Comparison of ENCODE assay signal across 26 cellular contexts in the genomic region with DNA sequence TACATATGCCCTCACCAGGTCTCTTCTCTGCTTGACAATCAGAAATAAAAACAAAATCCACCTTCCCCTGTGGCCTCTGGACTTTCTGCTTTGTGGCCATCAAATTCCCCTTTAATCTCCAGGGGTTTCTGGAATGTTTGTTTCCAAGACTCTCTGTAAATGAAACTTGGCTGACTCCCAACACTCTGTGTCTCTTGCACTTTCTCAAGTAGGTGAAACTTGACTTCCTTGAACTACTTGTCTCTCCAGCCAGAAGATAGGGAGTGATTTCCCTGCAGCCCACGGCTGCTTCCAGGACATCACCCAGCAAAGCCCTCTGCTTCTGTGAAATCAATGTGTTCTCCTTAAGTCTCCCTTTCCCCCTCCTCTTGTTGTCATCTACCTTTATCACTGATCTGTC. TPM values are rescaled to one million over a fixed set of nuclear protein-coding genes. Genes with fewer than 3 reads are reported as not detected.
DNase-seq lines count a peak whose midpoint lies in the region; ATAC-seq, FAIRE-seq and TF ChIP-seq lines count a peak whose summit lies in the region.
"Had no signal": no experiment of that assay in that cellular context is flagged by ENCODE, and none has a peak within 500 bp of the region (broad histone marks: within the 10 kb centered on the region; RNA-seq: fewer than 3 reads in every experiment).

No MANE protein-coding gene starts in this region.

- H2AK5ac ChIP-seq in H1 (ENCODE audit: low read depth, low read length), result 0 out of 2 replicates have a peak overlapping the region, but pooled peaks have one; percentile 5

- no peak for TF ChIP-seq RAD21 in H1 (IDR thresholded peaks at IDR 0.05 in 1 of 2, conservative IDR thresholded peaks at IDR 0.05 in 1 of 2; ENCODE audit: low read depth in 2 of 2, low read length in 2 of 2)

- H4K8ac ChIP-seq in H1 (ENCODE audit: extremely low read depth, insufficient read depth, low read length), result no peak overlapping the region

- no peaks in the 10 kb centered on the region for H3F3A ChIP-seq in PC-9 (ENCODE audit: insufficient read depth, low read depth)

- no peaks in the 10 kb centered on the region for H3K23me2 ChIP-seq in H1 (ENCODE audit: low read depth, low read length)

- no peak for TF ChIP-seq POLR2A in H1 (IDR thresholded peaks at IDR 0.05; ENCODE audit: control extremely low read depth in 1 of 2, low read depth in 2 of 2, low read length in 2 of 2)

- no peak overlapping the region for H2BK20ac ChIP-seq in H1 (ENCODE audit: low read length)

- POLR2A ChIA-PET in A673 (lab: Charles Lee; ENCODE audit: low non-redundant PET) (no interaction called here), H1 (lab: Charles Lee; ENCODE audit: partially characterized antibody) (no interaction called here), PC-9 (lab: Charles Lee; ENCODE audit: unreplicated experiment) (no interaction called here)

- peaks cover 29% of the 10 kb centered on the region for H3K4me1 Mint-ChIP-seq in mesothelial cell of epicardium
- H3K4me1 Mint-ChIP-seq: activated B cell treated with CpG ODN at 0.5 μM for 24 hours, memory B cell had no signal

- intact Hi-C loops in A673 (cut with micrococcal nuclease; ENCODE audit: unreplicated experiment), result no loop called here
- intact Hi-C loops in PC-9 (cut with micrococcal nuclease; ENCODE audit: unreplicated experiment), result no loop called here

- no peaks in the 10 kb centered on the region for H3K27me3 Mint-ChIP-seq in mesothelial cell of epicardium (ENCODE audit: low read depth)
- H3K27me3 Mint-ChIP-seq: activated B cell treated with CpG ODN at 0.5 μM for 24 hours; activated CD8-positive, alpha-beta T cell treated with anti-CD3 and anti-CD28 coated beads for 36 hours; activated T-cell treated with anti-CD3 and anti-CD28 coated beads, Interleukin-2, amount 50 U/mL, for 24 hours; dendritic cell treated with granulocyte-macrophage colony-stimulating factor and Interleukin-4, amounts not matched to agents 40 ng/mL and 50 ng/mL, for 4 days; natural killer cell treated with Interleukin-12 subunit alpha and Interleukin-12 subunit beta and Interleukin-15 and Interleukin-18, amount 100 ng/mL, for 72 hours had no signal

- H3K36me3 ChIP-seq in A673 (ENCODE audit: insufficient read depth, low read length, poor library complexity, severe bottlenecking), result no peaks in the 10 kb centered on the region
- H3K36me3 ChIP-seq in H1 (ENCODE audit: control insufficient read depth in 2 of 4, insufficient read depth in 4 of 4, low read length in 3 of 4), result no peaks in the 10 kb centered on the region; a peak in 1 of 8 replicates
- no peaks in the 10 kb centered on the region for H3K36me3 ChIP-seq in PC-9 (ENCODE audit: low read depth)
- H3K36me3 ChIP-seq: ascending aorta had no signal

- DNase-seq in A673 (ENCODE audit: low spot score) (peak; percentile 4), M059J (ENCODE audit: low read depth) (peak; percentile 4), H1 (ENCODE audit: low read depth in 1 of 2, low spot score in 2 of 2) (no peak), mesothelial cell of epicardium (ENCODE audit: low spot score in 2 of 2, unreplicated experiment in 2 of 2) (no peak), PC-9 (no peak)
- DNase-seq in activated effector memory CD4-positive, alpha-beta T cell treated with anti-CD3 and anti-CD28 coated beads, Interleukin-2, amount 50 U/mL, for 16 hours, result no peak
- DNase-seq: activated B cell treated with CpG ODN at 0.5 μM for 24 hours; activated CD8-positive, alpha-beta T cell treated with anti-CD3 and anti-CD28 coated beads for 36 hours; activated naive CD4-positive, alpha-beta T cell treated with anti-CD3 and anti-CD28 coated beads, Interleukin-2, amount 50 U/mL, for 16 hours; activated T-cell treated with anti-CD3 and anti-CD28 coated beads, Interleukin-2, amount 50 U/mL, for 24 hours; DMS79; GOT3; NCI-H187; NCI-H526; SIG-M5; T-helper 2 cell had no signal

- no peak overlapping the region for H3K23ac ChIP-seq in H1 (ENCODE audit: insufficient read length)

- peaks cover 31% of the 10 kb centered on the region for H3K9me3 Mint-ChIP-seq in mesothelial cell of epicardium
- H3K9me3 Mint-ChIP-seq: activated B cell treated with CpG ODN at 0.5 μM for 24 hours; activated CD8-positive, alpha-beta T cell treated with anti-CD3 and anti-CD28 coated beads for 36 hours had no signal

- no peak overlapping the region for H4K5ac ChIP-seq in H1 (ENCODE audit: insufficient read length, low read depth, low read length)

- no peak overlapping the region for H4K91ac ChIP-seq in H1 (replicated peaks; ENCODE audit: insufficient read length, low read length)

- CTCF ChIA-PET in A673 (lab: Charles Lee) (no interaction called here), H1 (lab: Charles Lee; ENCODE audit: partially characterized antibody) (no interaction called here), PC-9 (lab: Charles Lee) (no interaction called here)

- H3K79me2 ChIP-seq in H1 (ENCODE audit: control insufficient read depth in 1 of 2, insufficient read depth in 2 of 2, low read length in 2 of 2) (no peaks in the 10 kb centered on the region), PC-9 (ENCODE audit: low read depth) (no peaks in the 10 kb centered on the region)

- H3K27me3 ChIP-seq in A673 (replicated peaks; ENCODE audit: insufficient read depth, low read depth, low read length, poor library complexity), result no peaks in the 10 kb centered on the region
- no peaks in the 10 kb centered on the region for H3K27me3 ChIP-seq in H1 (replicated peaks in 1 of 4; ENCODE audit: control insufficient read depth in 3 of 4, extremely low read depth in 1 of 4, insufficient read depth in 3 of 4, low read length in 3 of 4)
- no peaks in the 10 kb centered on the region for H3K27me3 ChIP-seq in PC-9 (ENCODE audit: insufficient read depth, low read depth)
- H3K27me3 ChIP-seq: ascending aorta had no signal

- H3K56ac ChIP-seq in H1 (replicated peaks; ENCODE audit: insufficient read length, low read depth, low read length), result no peak overlapping the region

- no peak overlapping the region for H3K14ac ChIP-seq in H1 (ENCODE audit: insufficient read length)

- no peak overlapping the region for H2BK120ac ChIP-seq in H1 (replicated peaks; ENCODE audit: low read depth, low read length)

- no peaks in the 10 kb centered on the region for H3K79me1 ChIP-seq in H1 (ENCODE audit: low read depth, low read length)

- H3K4me1 ChIP-seq in A673 (ENCODE audit: insufficient read depth, low read length, poor library complexity, severe bottlenecking) (no peaks in the 10 kb centered on the region), H1 (replicated peaks in 1 of 4; ENCODE audit: control insufficient read depth in 3 of 4, insufficient read depth in 4 of 4, low read length in 3 of 4) (no peaks in the 10 kb centered on the region), PC-9 (replicated peaks; ENCODE audit: insufficient read depth) (no peaks in the 10 kb centered on the region)
- H3K4me1 ChIP-seq: A549, ascending aorta had no signal

- no peaks in the 10 kb centered on the region for H3K9me2 ChIP-seq in PC-9 (ENCODE audit: insufficient read depth)

- H2BK15ac ChIP-seq in H1 (ENCODE audit: low read length), result no peak overlapping the region

- H3K9me3 ChIP-seq in A673 (ENCODE audit: low read depth, low read length, poor library complexity, severe bottlenecking) (peaks cover 8% of the 10 kb centered on the region), H1 (ENCODE audit: insufficient read depth in 2 of 2, low read depth in 1 of 2, low read length in 1 of 2) (peaks cover 0 to 11% of the 10 kb centered on the region in 2 experiments; a peak in 2 of 4 replicates), PC-9 (ENCODE audit: insufficient read depth, low read depth) (no peaks in the 10 kb centered on the region; the same call in 1 of the 2 replicates)
- H3K9me3 ChIP-seq: A549 had no signal

- WGBS in H1 (ENCODE audit: extremely low coverage in 1 of 2, insufficient coverage in 1 of 2, insufficient read length in 1 of 2, insufficient replicate concordance in 2 of 2, low coverage in 1 of 2, low lambda C conversion rate in 2 of 2, missing lambda C conversion rate in 1 of 2), 2 experiments, result 82% methylated on average over 1 of the region's 1 CpG; no CpG with 5 or more reads in 1 of the 2 experiments

- H3K18ac ChIP-seq in H1 (ENCODE audit: extremely low read depth, low read length), result no peak overlapping the region

- no peak for FAIRE-seq in H1 (lab: Jason Lieb, UNC)
- FAIRE-seq: A549 had no signal

- H2BK5ac ChIP-seq in H1 (ENCODE audit: low read depth, low read length), result no peak overlapping the region

- H3K27ac ChIP-seq in A673 (ENCODE audit: low read depth, low read length, poor library complexity, severe bottlenecking) (no peak overlapping the region), H1 (ENCODE audit: low read depth, low read length) (no peak overlapping the region), PC-9 (no peak overlapping the region)
- H3K27ac ChIP-seq: A549, ascending aorta, epithelial cell of prostate had no signal

- H3K4me3 Mint-ChIP-seq in mesothelial cell of epicardium, result no peak overlapping the region
- H3K4me3 Mint-ChIP-seq: activated B cell treated with CpG ODN at 0.5 μM for 24 hours; activated CD8-positive, alpha-beta T cell treated with anti-CD3 and anti-CD28 coated beads for 36 hours; activated T-cell treated with anti-CD3 and anti-CD28 coated beads, Interleukin-2, amount 50 U/mL, for 24 hours; dendritic cell treated with granulocyte-macrophage colony-stimulating factor and Interleukin-4, amounts not matched to agents 40 ng/mL and 50 ng/mL, for 4 days; memory B cell; natural killer cell treated with Interleukin-12 subunit alpha and Interleukin-12 subunit beta and Interleukin-15 and Interleukin-18, amount 100 ng/mL, for 72 hours had no signal

- no peak overlapping the region for H3K4me2 ChIP-seq in H1 (ENCODE audit: insufficient read depth in 1 of 2, low read depth in 2 of 2, low read length in 2 of 2)
- no peak overlapping the region for H3K4me2 ChIP-seq in PC-9
- H3K4me2 ChIP-seq: A549 had no signal

- ATAC-seq in GM19328 (IDR thresholded peaks at IDR 0.05; ENCODE audit: unreplicated experiment) (no peak), GM21526 (IDR thresholded peaks at IDR 0.05; ENCODE audit: low FRiP score, unreplicated experiment) (no peak)
- ATAC-seq: A549; activated CD8-positive, alpha-beta T cell treated with anti-CD3 and anti-CD28 coated beads for 36 hours; natural killer cell treated with Interleukin-12 subunit alpha and Interleukin-12 subunit beta and Interleukin-15 and Interleukin-18, amount 100 ng/mL, for 72 hours had no signal

- no peak overlapping the region for H3K9ac ChIP-seq in H1 (replicated peaks in 1 of 4; ENCODE audit: extremely low read depth in 1 of 4, low read depth in 3 of 4, low read length in 3 of 4)

- no peak overlapping the region for H3K4ac ChIP-seq in H1 (replicated peaks; ENCODE audit: insufficient read length, low read depth, low read length)

- H3K4me3 ChIP-seq in A673 (ENCODE audit: low read depth, low read length, poor library complexity, severe bottlenecking) (no peak overlapping the region), H1 (ENCODE audit: extremely low read depth in 1 of 4, insufficient read depth in 2 of 4, low read depth in 3 of 4, low read length in 4 of 4) (no peak overlapping the region), PC-9 (no peak overlapping the region)
- H3K4me3 ChIP-seq: A549, ascending aorta had no signal

- TF ChIP-seq EP300 in H1 (IDR thresholded peaks at IDR 0.05; ENCODE audit: borderline replicate concordance in 1 of 2, low read depth in 2 of 2, low read length in 2 of 2), result no peak

- H4K20me1 ChIP-seq in H1 (replicated peaks in 1 of 2; ENCODE audit: control insufficient read depth in 1 of 2, insufficient read depth in 2 of 2, low read length in 2 of 2) (no peaks in the 10 kb centered on the region), PC-9 (ENCODE audit: insufficient read depth) (no peaks in the 10 kb centered on the region)

- H2AFZ ChIP-seq in H1 (ENCODE audit: low read length) (no peak overlapping the region), PC-9 (no peak overlapping the region)

- TF ChIP-seq CTCF in A673 (conservative IDR thresholded peaks at IDR 0.05; ENCODE audit: low read depth, low read length) (no peak), H1 (IDR thresholded peaks at IDR 0.05; ENCODE audit: control extremely low read depth in 1 of 3, insufficient read depth in 1 of 3, low read depth in 1 of 3, low read length in 3 of 3) (no peak), mesothelial cell of epicardium (IDR thresholded peaks at IDR 0.05; ENCODE audit: unreplicated experiment) (no peak), PC-9 (conservative IDR thresholded peaks at IDR 0.05) (no peak)

- H3K27ac Mint-ChIP-seq in mesothelial cell of epicardium, result peak overlapping the region; percentile 86
- H3K27ac Mint-ChIP-seq: activated B cell treated with CpG ODN at 0.5 μM for 24 hours; activated CD8-positive, alpha-beta T cell treated with anti-CD3 and anti-CD28 coated beads for 36 hours; activated T-cell treated with anti-CD3 and anti-CD28 coated beads, Interleukin-2, amount 50 U/mL, for 24 hours; dendritic cell treated with granulocyte-macrophage colony-stimulating factor and Interleukin-4, amounts not matched to agents 40 ng/mL and 50 ng/mL, for 4 days; memory B cell; natural killer cell treated with Interleukin-12 subunit alpha and Interleukin-12 subunit beta and Interleukin-15 and Interleukin-18, amount 100 ng/mL, for 72 hours had no signal

- H2BK12ac ChIP-seq in H1 (ENCODE audit: low read depth, low read length), result no peak overlapping the region; the same call in 1 of the 2 replicates

- BruUV-seq in A673 (replicated peaks; lab: Mats Ljungman, UMichigan) (no TSS peak), PC-9 (replicated peaks; lab: Mats Ljungman, UMichigan) (no TSS peak)

- H3K36me3 Mint-ChIP-seq in mesothelial cell of epicardium, result peaks cover 13% of the 10 kb centered on the region
- H3K36me3 Mint-ChIP-seq: memory B cell; natural killer cell treated with Interleukin-12 subunit alpha and Interleukin-12 subunit beta and Interleukin-15 and Interleukin-18, amount 100 ng/mL, for 72 hours had no signal

RNA-seq across cellular contexts. Expression of a gene that starts 54.1 kb away (rescaled TPM):
- not detected in 2 replicates for total RNA-seq in A673 (2021)
- not detected in 2 replicates for total RNA-seq in M059J (2014; rRNA removed; shearing (Covaris generic))
- total RNA-seq in H1 (2021; fragmentation: NEBNext Ultra II Directional; extraction: Animal tissue kit (Norgen Biotek cat#: 25700)), result 2.1 and 2.2 TPM in 2 replicates
- 0.96 and 2.8 TPM in 2 replicates for polyA plus RNA-seq in H1 (2011; rRNA removed)
- 1.3 TPM for polyA plus RNA-seq in H1 (2011; cell fraction: cytosol; rRNA removed)
- polyA plus RNA-seq in H1 (2011; cell fraction: nucleus; rRNA removed), result 3.0 TPM
- polyA plus RNA-seq in H1 (2012, experiment 1 of 2), result 0.43 to 1.4 TPM (median 0.84 TPM) in 4 replicates
- polyA plus RNA-seq in H1 (2012, experiment 2 of 2), result 0.67 TPM
- polyA plus RNA-seq in H1 (2013, experiment 1 of 2), result 1.6 TPM
- 1.3 TPM for polyA plus RNA-seq in H1 (2013, experiment 2 of 2)
- polyA minus RNA-seq in H1 (2011; rRNA and poly(A)+ RNA removed), result 7.8 and 12.8 TPM in 2 replicates
- polyA minus RNA-seq in H1 (2011; cell fraction: cytosol; rRNA and poly(A)+ RNA removed), result 1.5 TPM
- polyA minus RNA-seq in H1 (2011; cell fraction: nucleus; rRNA and poly(A)+ RNA removed), result 3.2 TPM
- 0.34 to 0.51 TPM (median 0.51 TPM) in 3 replicates for total RNA-seq in mesothelial cell of epicardium
- not detected in 2 replicates for total RNA-seq in PC-9 (2021)
- total RNA-seq: activated B cell treated with CpG ODN at 0.5 μM for 24 hours; activated CD8-positive, alpha-beta T cell treated with anti-CD3 and anti-CD28 coated beads for 36 hours; ascending aorta; natural killer cell treated with Interleukin-12 subunit alpha and Interleukin-12 subunit beta and Interleukin-15 and Interleukin-18, amount 100 ng/mL, for 72 hours; OCI-LY7; pulmonary artery endothelial cell had no signal

Comparison
In these comparisons a context has a peak if more than half of its experiments do, and no peak if none do; other contexts are left out.
1. DNase-seq: peak in A673 (single experiment) and M059J (single experiment); none in H1 (0 of 2), mesothelial cell of epicardium (0 of 2), activated effector memory CD4-positive, alpha-beta T cell treated with anti-CD3 and anti-CD28 coated beads, Interleukin-2, amount 50 U/mL, for 16 hours (single experiment) and PC-9 (0 of 2).